Comparison of ENCODE assay signal across 29 cellular contexts in the genomic region with DNA sequence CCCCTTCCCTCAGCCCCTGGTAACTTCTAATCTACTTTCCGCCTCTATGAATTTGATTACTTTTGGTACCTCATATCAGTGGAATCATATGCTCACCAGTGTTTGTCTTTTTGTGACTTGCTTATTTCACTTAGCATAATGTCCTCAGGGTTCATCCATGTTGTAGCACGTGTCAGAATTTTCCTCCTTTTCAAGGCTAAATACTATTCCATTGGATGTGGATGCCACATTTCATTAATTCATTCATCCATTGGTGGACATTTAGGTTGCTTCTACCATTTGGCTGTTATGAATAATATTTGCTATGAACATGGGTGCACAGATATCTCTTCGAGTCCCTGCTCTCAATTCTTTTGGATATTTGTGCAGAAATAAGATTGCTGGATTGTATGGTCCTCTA.
"Had no signal": no experiment of that assay in that cellular context is flagged by ENCODE, and none has a peak within 500 bp of the region (broad histone marks: within the 10 kb centered on the region; RNA-seq: fewer than 3 reads in every experiment).

No MANE protein-coding gene starts in this region.

- H3K4me1 ChIP-seq: colonic mucosa, foreskin keratinocyte, gastrocnemius medialis had no signal

- H3K9me3 Mint-ChIP-seq: dendritic cell treated with granulocyte-macrophage colony-stimulating factor and Interleukin-4, amounts not matched to agents 40 ng/mL and 50 ng/mL, for 4 days; effector memory CD8-positive, alpha-beta T cell had no signal

- H3K27me3 Mint-ChIP-seq: dendritic cell treated with granulocyte-macrophage colony-stimulating factor and Interleukin-4, amounts not matched to agents 40 ng/mL and 50 ng/mL, for 4 days; effector memory CD8-positive, alpha-beta T cell had no signal

- H3K9me3 ChIP-seq: colonic mucosa, esophagus muscularis mucosa, esophagus squamous epithelium, gastrocnemius medialis, gastroesophageal sphincter had no signal

- H3K4me3 Mint-ChIP-seq: dendritic cell treated with granulocyte-macrophage colony-stimulating factor and Interleukin-4, amounts not matched to agents 40 ng/mL and 50 ng/mL, for 4 days; effector memory CD8-positive, alpha-beta T cell had no signal

- H3K27me3 ChIP-seq: colonic mucosa, dorsolateral prefrontal cortex, esophagus muscularis mucosa, esophagus squamous epithelium, foreskin keratinocyte, gastrocnemius medialis, gastroesophageal sphincter, heart left ventricle, heart right ventricle, hepatocyte had no signal

- ATAC-seq: effector memory CD8-positive, alpha-beta T cell; esophagus mucosa; foreskin keratinocyte; gastrocnemius medialis; gastroesophageal sphincter; heart left ventricle; heart right ventricle had no signal

- FAIRE-seq: colon, endometrium, endothelial cell of umbilical vein, frontal cortex had no signal

- H3K4me2 ChIP-seq: hepatocyte had no signal

- H3K4me3 ChIP-seq: colonic mucosa, coronary artery, dorsolateral prefrontal cortex, esophagus muscularis mucosa, esophagus squamous epithelium, gastrocnemius medialis, gastroesophageal sphincter, heart left ventricle, heart right ventricle, hepatocyte had no signal

- DNase-seq: colonic mucosa; cortex of kidney; dermis blood vessel endothelial cell; dorsolateral prefrontal cortex; effector CD4-positive, alpha-beta T cell; effector CD8-positive, alpha-beta T cell; effector memory CD4-positive, alpha-beta T cell; effector memory CD8-positive, alpha-beta T cell; erythroblast; esophagus squamous epithelium; foreskin fibroblast; foreskin keratinocyte; foreskin melanocyte; gastrocnemius medialis; glutamatergic neuron; head of caudate nucleus; heart left ventricle; heart right ventricle had no signal

- H2AFZ ChIP-seq: hepatocyte had no signal

- H3K27ac Mint-ChIP-seq: dendritic cell treated with granulocyte-macrophage colony-stimulating factor and Interleukin-4, amounts not matched to agents 40 ng/mL and 50 ng/mL, for 4 days had no signal

- H3K36me3 ChIP-seq: colonic mucosa, gastrocnemius medialis had no signal

- H3K27ac ChIP-seq: colonic mucosa, coronary artery, dorsolateral prefrontal cortex, epithelial cell of prostate, esophagus muscularis mucosa, esophagus squamous epithelium, foreskin keratinocyte, gastrocnemius medialis, gastroesophageal sphincter, heart left ventricle, heart right ventricle, hepatocyte had no signal

- H3K79me2 ChIP-seq: hepatocyte had no signal
